Comparison of ENCODE assay signal across 1 cellular context in the genomic region with DNA sequence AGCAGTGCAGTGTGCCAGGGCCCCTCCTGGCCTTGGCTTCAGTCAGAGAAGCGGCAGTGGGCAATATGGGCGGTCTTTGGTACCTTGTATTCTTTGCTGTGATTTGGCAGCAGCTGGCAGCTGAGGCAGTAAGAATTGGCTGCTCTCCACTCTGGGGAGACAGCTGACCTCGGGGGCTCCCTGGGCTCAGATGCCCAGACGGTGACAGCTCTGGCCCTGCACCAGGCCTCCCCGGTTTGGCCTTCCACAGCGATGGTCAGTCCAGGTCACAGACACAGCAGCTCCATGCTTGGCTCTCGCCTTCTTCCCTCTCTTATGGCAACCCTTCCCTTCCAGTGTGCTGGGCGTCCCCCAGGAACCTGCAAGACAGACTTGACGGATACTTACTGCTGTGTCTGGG.
TF ChIP-seq lines count a peak whose summit lies in the region.

No MANE protein-coding gene starts in this region.

TF ChIP-seq in IMR-90, 13 proteins besides CTCF, POLR2A, EP300 and RAD21:
- TF ChIP-seq MAFK (IDR thresholded peaks at IDR 0.05; ENCODE audit: low read depth, low read length), result no peak
- TF ChIP-seq MAZ (IDR thresholded peaks at IDR 0.05; ENCODE audit: borderline replicate concordance, low read depth, low read length), result no peak
- no peak for TF ChIP-seq RCOR1 (IDR thresholded peaks at IDR 0.05; ENCODE audit: insufficient replicate concordance, low read length)
- no peak for TF ChIP-seq MXI1 (IDR thresholded peaks at IDR 0.05; ENCODE audit: borderline replicate concordance, low read depth, low read length)
- no peak for TF ChIP-seq RFX5 (IDR thresholded peaks at IDR 0.05; ENCODE audit: low read depth, low read length)
- TF ChIP-seq, protein P1, sequence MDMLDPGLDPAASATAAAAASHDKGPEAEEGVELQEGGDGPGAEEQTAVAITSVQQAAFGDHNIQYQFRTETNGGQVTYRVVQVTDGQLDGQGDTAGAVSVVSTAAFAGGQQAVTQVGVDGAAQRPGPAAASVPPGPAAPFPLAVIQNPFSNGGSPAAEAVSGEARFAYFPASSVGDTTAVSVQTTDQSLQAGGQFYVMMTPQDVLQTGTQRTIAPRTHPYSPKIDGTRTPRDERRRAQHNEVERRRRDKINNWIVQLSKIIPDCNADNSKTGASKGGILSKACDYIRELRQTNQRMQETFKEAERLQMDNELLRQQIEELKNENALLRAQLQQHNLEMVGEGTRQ (IDR thresholded peaks at IDR 0.05; ENCODE audit: low read depth, low read length), result no peak
- TF ChIP-seq CHD1 (IDR thresholded peaks at IDR 0.05; ENCODE audit: low read depth, low read length), result no peak
- TF ChIP-seq BHLHE40 (IDR thresholded peaks at IDR 0.05; ENCODE audit: low read depth, low read length), result no peak
- TF ChIP-seq SMC3 (IDR thresholded peaks at IDR 0.05; ENCODE audit: low read depth, low read length), result no peak
- no peak for TF ChIP-seq NFE2L2 (IDR thresholded peaks at IDR 0.05; ENCODE audit: low read depth, low read length)
- TF ChIP-seq, protein P2, sequence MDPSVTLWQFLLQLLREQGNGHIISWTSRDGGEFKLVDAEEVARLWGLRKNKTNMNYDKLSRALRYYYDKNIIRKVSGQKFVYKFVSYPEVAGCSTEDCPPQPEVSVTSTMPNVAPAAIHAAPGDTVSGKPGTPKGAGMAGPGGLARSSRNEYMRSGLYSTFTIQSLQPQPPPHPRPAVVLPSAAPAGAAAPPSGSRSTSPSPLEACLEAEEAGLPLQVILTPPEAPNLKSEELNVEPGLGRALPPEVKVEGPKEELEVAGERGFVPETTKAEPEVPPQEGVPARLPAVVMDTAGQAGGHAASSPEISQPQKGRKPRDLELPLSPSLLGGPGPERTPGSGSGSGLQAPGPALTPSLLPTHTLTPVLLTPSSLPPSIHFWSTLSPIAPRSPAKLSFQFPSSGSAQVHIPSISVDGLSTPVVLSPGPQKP (IDR thresholded peaks at IDR 0.05; ENCODE audit: borderline replicate concordance, low read depth, low read length), result no peak
- no peak for TF ChIP-seq CEBPB (IDR thresholded peaks at IDR 0.05; ENCODE audit: low read depth, low read length)
- no peak for TF ChIP-seq FOS (IDR thresholded peaks at IDR 0.05; ENCODE audit: low read depth, low read length)
